16 cellular contexts compared by ENCODE assay signal in the genomic region with DNA sequence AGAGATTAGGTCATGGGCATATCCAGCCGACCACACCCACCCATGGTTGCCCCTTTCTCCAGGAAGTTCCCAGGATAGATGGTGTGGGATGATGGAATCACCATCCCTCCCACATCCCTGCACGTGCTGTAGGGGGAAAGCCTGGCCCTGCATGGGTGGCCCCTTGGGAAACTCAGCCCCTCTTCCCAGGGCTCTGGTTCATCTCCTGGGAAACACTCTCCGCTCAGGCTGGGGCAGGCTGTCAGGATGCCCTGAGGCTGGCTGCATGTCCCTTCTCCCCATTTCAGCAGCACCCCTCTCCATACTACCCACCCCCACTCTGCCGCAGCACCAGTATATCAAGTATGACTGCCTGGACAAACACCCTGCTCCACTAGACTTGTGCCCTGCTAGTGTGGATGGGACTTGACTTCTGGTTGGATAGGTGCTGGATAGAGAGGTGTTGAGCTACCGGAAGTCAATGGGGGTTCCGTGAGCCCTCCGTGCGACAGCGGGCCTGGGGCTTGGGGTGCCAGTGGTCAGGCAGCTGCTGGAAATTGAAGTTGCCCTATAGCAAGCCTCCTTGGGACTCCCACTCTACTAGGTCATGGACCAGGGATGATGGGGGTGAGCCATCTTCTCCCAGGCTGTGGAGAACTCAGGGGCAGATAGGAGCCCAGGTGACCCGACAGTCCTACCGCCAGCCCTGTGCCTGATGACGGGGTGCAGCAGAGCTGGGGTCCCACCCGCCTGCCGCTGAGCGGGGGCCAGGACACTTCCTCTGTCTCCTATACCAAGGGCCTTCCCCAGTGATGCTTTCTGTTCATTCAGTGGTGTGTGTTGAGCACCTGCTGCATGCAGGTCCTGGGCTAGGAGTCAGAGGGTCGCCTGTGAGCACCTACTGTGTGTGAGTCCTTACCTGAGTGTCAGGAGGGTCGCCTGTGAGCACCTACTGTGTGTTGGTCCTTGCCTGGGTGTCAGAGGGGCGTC.
DNase-seq lines count a peak whose midpoint lies in the region; ATAC-seq, FAIRE-seq and TF ChIP-seq lines count a peak whose summit lies in the region.
"Had no signal": no experiment of that assay in that cellular context is flagged by ENCODE, and none has a peak within 500 bp of the region (broad histone marks: within the 10 kb centered on the region; RNA-seq: fewer than 3 reads in every experiment).

No MANE protein-coding gene starts in this region.

- in situ Hi-C loops in HepG2 (cut with HindIII; ENCODE audit: extremely low pct_ligation_motif_present, low pct_unique_long_range_greater_than_20kb) = no loop called here

- no peak overlapping the region for H3K9ac ChIP-seq in HepG2 (ENCODE audit: insufficient read depth, low read depth, low read length)

- ATAC-seq in T-helper 17 cell (no peak), HepG2 (peak; percentile 80)
- ATAC-seq: WTC11 had no signal

- peak overlapping the region; percentile 34 for H3K27ac Mint-ChIP-seq in T-helper 17 cell
- H3K27ac Mint-ChIP-seq: activated naive CD8-positive, alpha-beta T cell; memory B cell; WTC11 had no signal

- no peak overlapping the region for H3K4me3 ChIP-seq in HepG2 (replicated peaks in 1 of 3; ENCODE audit: insufficient read depth in 1 of 3, low read depth in 2 of 3, low read length in 3 of 3)
- no peak overlapping the region for H3K4me3 ChIP-seq in testis
- H3K4me3 ChIP-seq: thyroid gland had no signal

- CTCF ChIA-PET in HepG2 (lab: Yijun Ruan, JAX; ENCODE audit: low intra/inter-chr PET ratio, low total read pairs) = no interaction called here

- no peaks in the 10 kb centered on the region for H3K79me2 ChIP-seq in HepG2 (ENCODE audit: insufficient read depth, low read length)

- peaks cover under 1% of the 10 kb centered on the region for H3K36me3 Mint-ChIP-seq in T-helper 17 cell (ENCODE audit: low read depth)
- H3K36me3 Mint-ChIP-seq: activated naive CD8-positive, alpha-beta T cell; memory B cell; WTC11 had no signal

- peaks cover 3% of the 10 kb centered on the region for H3K27me3 Mint-ChIP-seq in T-helper 17 cell

- peaks cover 0 to 12% of the 10 kb centered on the region in 2 experiments; a peak in 1 of 5 replicates for H3K27me3 ChIP-seq in HepG2 (ENCODE audit: control insufficient read depth in 1 of 2, insufficient read depth in 2 of 2, low read length in 2 of 2)
- no peaks in the 10 kb centered on the region for H3K27me3 ChIP-seq in testis
- H3K27me3 ChIP-seq: thyroid gland had no signal

- no peak overlapping the region for H3K4me2 ChIP-seq in HepG2 (ENCODE audit: low read depth, low read length)

- H3K4me1 Mint-ChIP-seq in T-helper 17 cell = peaks cover 2% of the 10 kb centered on the region
- H3K4me1 Mint-ChIP-seq: WTC11 had no signal

- TF ChIP-seq POLR2A in HepG2 (IDR thresholded peaks at IDR 0.05; ENCODE audit: insufficient read depth in 1 of 2, low read depth in 2 of 2, low read length in 2 of 2) (no peak), testis (IDR thresholded peaks at IDR 0.05) (no peak)

- H3K27ac ChIP-seq in HepG2 (ENCODE audit: extremely low read length, insufficient read depth, low read length) (no peak overlapping the region), testis (no peak overlapping the region)
- H3K27ac ChIP-seq: thyroid gland had no signal

- intact Hi-C loops in HepG2 (cut with micrococcal nuclease; ENCODE audit: unreplicated experiment) = no loop called here
- intact Hi-C loops in testis (cut with DNase I; ENCODE audit: low total_unique reads) = no loop called here

- H3K9me3 ChIP-seq in T-helper 17 cell (ENCODE audit: control insufficient read depth, low read length, poor library complexity, severe bottlenecking) (no peaks in the 10 kb centered on the region), HepG2 (ENCODE audit: low read length) (no peaks in the 10 kb centered on the region), testis (no peaks in the 10 kb centered on the region)
- H3K9me3 ChIP-seq: thyroid gland had no signal

- TF ChIP-seq EP300 in HepG2 (IDR thresholded peaks at IDR 0.05; ENCODE audit: low read depth in 2 of 2, low read length in 2 of 2) (no peak), HepG2 (CRISPR knock-in tag; IDR thresholded peaks at IDR 0.05; ENCODE audit: borderline replicate concordance) (no peak)

- no peaks in the 10 kb centered on the region for H4K20me1 ChIP-seq in HepG2 (ENCODE audit: insufficient read depth, low read length)

- no peak for TF ChIP-seq RAD21 in HepG2 (CRISPR knock-in tag; IDR thresholded peaks at IDR 0.05)

- POLR2A ChIA-PET in HepG2 (lab: Yijun Ruan, JAX) = no interaction called here

- 30% methylated on average over 7 of the region's 18 CpGs for WGBS in HepG2 (ENCODE audit: low lambda C conversion rate)
- WGBS in testis, 2 donors = 84 to 92% methylated on average over 8 to 18 of the region's 18 CpGs

- H3K4me3 Mint-ChIP-seq in T-helper 17 cell = no peak overlapping the region
- H3K4me3 Mint-ChIP-seq: activated naive CD8-positive, alpha-beta T cell; H9; memory B cell; WTC11 had no signal

- H3K4me1 ChIP-seq in HepG2 (ENCODE audit: insufficient read depth, low read length) (no peaks in the 10 kb centered on the region), testis (no peaks in the 10 kb centered on the region)
- H3K4me1 ChIP-seq: thyroid gland had no signal

- no TSS peak for BruUV-seq in HepG2 (replicated peaks; lab: Mats Ljungman, UMichigan)

- H3K36me3 ChIP-seq in HepG2 (replicated peaks in 1 of 2; ENCODE audit: control insufficient read depth in 1 of 2, insufficient read depth in 2 of 2, low read length in 2 of 2) = no peaks in the 10 kb centered on the region
- no peaks in the 10 kb centered on the region for H3K36me3 ChIP-seq in testis (ENCODE audit: low read depth, missing control alignments)
- H3K36me3 ChIP-seq: thyroid gland had no signal

- H2AFZ ChIP-seq in HepG2 (ENCODE audit: low read length) = no peak overlapping the region

- DNase-seq in activated effector memory CD4-positive, alpha-beta T cell treated with anti-CD3 and anti-CD28 coated beads, Interleukin-2, amount 50 U/mL, for 16 hours = peak; percentile 61
- DNase-seq in activated effector memory CD4-positive, alpha-beta T cell treated with Interleukin-2 at 50 U/mL for 16 hours = no peak
- no peak for DNase-seq in T-helper 17 cell
- DNase-seq in HepG2 (ENCODE audit: low spot score) = no peak
- peak; percentile 6 for DNase-seq in testis
- DNase-seq in dermis blood vessel endothelial cell = no peak
- DNase-seq in HK-2 (ENCODE audit: unreplicated experiment) = no peak
- no peak for DNase-seq in effector CD8-positive, alpha-beta T cell (lab: John Stamatoyannopoulos, UW)
- DNase-seq: H9, Kasumi-1, NCI-H345, SHP77 treated with DMSO at 0.1 percent for 48 hours, thyroid gland had no signal

- TF ChIP-seq CTCF in HepG2 (CRISPR knock-in tag; IDR thresholded peaks at IDR 0.05) (no peak), testis (IDR thresholded peaks at IDR 0.05) (no peak)

- FAIRE-seq in HepG2 (lab: Jason Lieb, UNC) = no peak

TF ChIP-seq in HepG2, 621 proteins besides CTCF, POLR2A, EP300 and RAD21 (continues in another document):
- TF ChIP-seq ARNT2 (CRISPR knock-in tag; IDR thresholded peaks at IDR 0.05; ENCODE audit: low read depth) = no peak
- no peak for TF ChIP-seq ZNF678 (CRISPR knock-in tag; IDR thresholded peaks at IDR 0.05)
- no peak for TF ChIP-seq ZNF232 (CRISPR knock-in tag; IDR thresholded peaks at IDR 0.05; ENCODE audit: borderline replicate concordance)
- TF ChIP-seq ZNF337 (CRISPR knock-in tag; IDR thresholded peaks at IDR 0.05; ENCODE audit: borderline replicate concordance, low read depth) = no peak
- TF ChIP-seq NFRKB (IDR thresholded peaks at IDR 0.05) = no peak
- no peak for TF ChIP-seq HCFC1 (IDR thresholded peaks at IDR 0.05; ENCODE audit: low read depth, low read length)
- no peak for TF ChIP-seq ZBTB7B (CRISPR knock-in tag; IDR thresholded peaks at IDR 0.05)
- TF ChIP-seq ZNF75D (CRISPR knock-in tag; IDR thresholded peaks at IDR 0.05; ENCODE audit: borderline replicate concordance) = no peak
- TF ChIP-seq POLR2AphosphoS2 (IDR thresholded peaks at IDR 0.05; ENCODE audit: low read depth, low read length) = no peak
- TF ChIP-seq, protein P1, sequence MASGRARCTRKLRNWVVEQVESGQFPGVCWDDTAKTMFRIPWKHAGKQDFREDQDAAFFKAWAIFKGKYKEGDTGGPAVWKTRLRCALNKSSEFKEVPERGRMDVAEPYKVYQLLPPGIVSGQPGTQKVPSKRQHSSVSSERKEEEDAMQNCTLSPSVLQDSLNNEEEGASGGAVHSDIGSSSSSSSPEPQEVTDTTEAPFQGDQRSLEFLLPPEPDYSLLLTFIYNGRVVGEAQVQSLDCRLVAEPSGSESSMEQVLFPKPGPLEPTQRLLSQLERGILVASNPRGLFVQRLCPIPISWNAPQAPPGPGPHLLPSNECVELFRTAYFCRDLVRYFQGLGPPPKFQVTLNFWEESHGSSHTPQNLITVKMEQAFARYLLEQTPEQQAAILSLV (CRISPR knock-in tag; IDR thresholded peaks at IDR 0.05; ENCODE audit: borderline replicate concordance) = no peak
- TF ChIP-seq, protein P2, sequence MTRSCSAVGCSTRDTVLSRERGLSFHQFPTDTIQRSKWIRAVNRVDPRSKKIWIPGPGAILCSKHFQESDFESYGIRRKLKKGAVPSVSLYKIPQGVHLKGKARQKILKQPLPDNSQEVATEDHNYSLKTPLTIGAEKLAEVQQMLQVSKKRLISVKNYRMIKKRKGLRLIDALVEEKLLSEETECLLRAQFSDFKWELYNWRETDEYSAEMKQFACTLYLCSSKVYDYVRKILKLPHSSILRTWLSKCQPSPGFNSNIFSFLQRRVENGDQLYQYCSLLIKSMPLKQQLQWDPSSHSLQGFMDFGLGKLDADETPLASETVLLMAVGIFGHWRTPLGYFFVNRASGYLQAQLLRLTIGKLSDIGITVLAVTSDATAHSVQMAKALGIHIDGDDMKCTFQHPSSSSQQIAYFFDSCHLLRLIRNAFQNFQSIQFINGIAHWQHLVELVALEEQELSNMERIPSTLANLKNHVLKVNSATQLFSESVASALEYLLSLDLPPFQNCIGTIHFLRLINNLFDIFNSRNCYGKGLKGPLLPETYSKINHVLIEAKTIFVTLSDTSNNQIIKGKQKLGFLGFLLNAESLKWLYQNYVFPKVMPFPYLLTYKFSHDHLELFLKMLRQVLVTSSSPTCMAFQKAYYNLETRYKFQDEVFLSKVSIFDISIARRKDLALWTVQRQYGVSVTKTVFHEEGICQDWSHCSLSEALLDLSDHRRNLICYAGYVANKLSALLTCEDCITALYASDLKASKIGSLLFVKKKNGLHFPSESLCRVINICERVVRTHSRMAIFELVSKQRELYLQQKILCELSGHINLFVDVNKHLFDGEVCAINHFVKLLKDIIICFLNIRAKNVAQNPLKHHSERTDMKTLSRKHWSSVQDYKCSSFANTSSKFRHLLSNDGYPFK (CRISPR knock-in tag; IDR thresholded peaks at IDR 0.05; ENCODE audit: borderline replicate concordance) = no peak
- no peak for TF ChIP-seq KMT2A (CRISPR knock-in tag; IDR thresholded peaks at IDR 0.05)
- no peak for TF ChIP-seq POLR2AphosphoS5 (IDR thresholded peaks at IDR 0.05; ENCODE audit: low read depth, low read length)
- no peak for TF ChIP-seq MEF2D (CRISPR knock-in tag; IDR thresholded peaks at IDR 0.05)
- no peak for TF ChIP-seq MTA1 (CRISPR knock-in tag; IDR thresholded peaks at IDR 0.05; ENCODE audit: borderline replicate concordance)

Comparison
In these comparisons a context has a peak if more than half of its experiments do, and no peak if none do; other contexts are left out.
1. DNase-seq: peak in activated effector memory CD4-positive, alpha-beta T cell treated with anti-CD3 and anti-CD28 coated beads, Interleukin-2, amount 50 U/mL, for 16 hours (single experiment) and testis (single experiment); none in activated effector memory CD4-positive, alpha-beta T cell treated with Interleukin-2 at 50 U/mL for 16 hours (single experiment), T-helper 17 cell (0 of 3), HepG2 (single experiment), dermis blood vessel endothelial cell (single experiment), HK-2 (single experiment) and effector CD8-positive, alpha-beta T cell (single experiment).